ENCODE assay signal across 23 cellular contexts in the genomic region with DNA sequence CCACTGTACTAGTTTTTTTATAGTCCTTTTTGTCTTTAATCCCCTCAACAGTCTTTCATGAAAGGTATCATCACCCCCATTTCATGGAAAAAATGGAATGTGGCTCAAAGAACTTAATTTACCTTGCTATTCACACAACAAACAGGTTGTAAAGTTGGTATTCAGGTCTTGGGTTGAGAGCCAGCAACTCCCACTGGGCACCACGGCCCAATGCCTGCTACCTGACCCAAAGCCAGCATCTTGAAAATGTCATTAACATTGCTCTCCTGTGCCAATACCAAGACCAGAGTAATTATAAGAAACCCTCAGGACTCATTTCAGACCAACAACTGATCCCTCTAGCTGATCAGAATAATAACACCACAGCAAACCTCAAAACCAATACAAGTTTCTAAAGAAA.
"Had no signal": no experiment of that assay in that cellular context is flagged by ENCODE, and none has a peak within 500 bp of the region (broad histone marks: within the 10 kb centered on the region; RNA-seq: fewer than 3 reads in every experiment).

No MANE protein-coding gene starts in this region.

- H3K27ac ChIP-seq: adrenal gland, Peyer's patch, RWPE1, SJSA1 had no signal

- DNase-seq: activated CD4-positive, alpha-beta T cell treated with anti-CD3 and anti-CD28 coated beads for 4 hours; activated CD8-positive, alpha-beta memory T cell treated with anti-CD3 and anti-CD28 coated beads, Interleukin-2, amount 50 U/mL, for 48 hours; activated CD8-positive, alpha-beta T cell treated with anti-CD3 and anti-CD28 coated beads for 36 hours; activated naive CD4-positive, alpha-beta T cell treated with anti-CD3 and anti-CD28 coated beads, Interleukin-2, amount 50 U/mL, for 16 hours; activated naive CD8-positive, alpha-beta T cell treated with anti-CD3 and anti-CD28 coated beads, Interleukin-2, amount 10 ng/mL, durations not matched to agents 7 days and 5 days; activated T-cell treated with anti-CD3 and anti-CD28 coated beads, Interleukin-2, amount 50 U/mL, for 1 hour; adrenal gland; aorta; central memory CD4-positive, alpha-beta T cell; KG1; NCI-H1092; NCI-H1417; NCI-H1930; NCI-H2171 treated with DMSO at 0.1 percent for 48 hours; NCI-H226; NCI-H526; NK-92 treated with Interleukin-12 subunit alpha and Interleukin-12 subunit beta, amount 100 ng/mL, for 24 hours; Peyer's patch; SHP77 had no signal

- H3K4me3 ChIP-seq: adrenal gland, Peyer's patch, SJSA1 had no signal

- H3K9me3 ChIP-seq: adrenal gland, Peyer's patch, SJSA1 had no signal

- H3K36me3 ChIP-seq: adrenal gland, Peyer's patch, SJSA1 had no signal

- ATAC-seq: activated CD4-positive, CD25-positive, alpha-beta regulatory T cell treated with anti-CD3 and anti-CD28 coated beads, Interleukin-2, amount 50 U/mL, for 24 hours; activated CD8-positive, alpha-beta T cell treated with anti-CD3 and anti-CD28 coated beads for 36 hours had no signal

- H3K27me3 ChIP-seq: adrenal gland, Peyer's patch, SJSA1 had no signal

- H3K4me1 ChIP-seq: Peyer's patch had no signal

- FAIRE-seq: bronchial epithelial cell had no signal
